Comparison of ENCODE assay signal across 9 cellular contexts in the genomic region with DNA sequence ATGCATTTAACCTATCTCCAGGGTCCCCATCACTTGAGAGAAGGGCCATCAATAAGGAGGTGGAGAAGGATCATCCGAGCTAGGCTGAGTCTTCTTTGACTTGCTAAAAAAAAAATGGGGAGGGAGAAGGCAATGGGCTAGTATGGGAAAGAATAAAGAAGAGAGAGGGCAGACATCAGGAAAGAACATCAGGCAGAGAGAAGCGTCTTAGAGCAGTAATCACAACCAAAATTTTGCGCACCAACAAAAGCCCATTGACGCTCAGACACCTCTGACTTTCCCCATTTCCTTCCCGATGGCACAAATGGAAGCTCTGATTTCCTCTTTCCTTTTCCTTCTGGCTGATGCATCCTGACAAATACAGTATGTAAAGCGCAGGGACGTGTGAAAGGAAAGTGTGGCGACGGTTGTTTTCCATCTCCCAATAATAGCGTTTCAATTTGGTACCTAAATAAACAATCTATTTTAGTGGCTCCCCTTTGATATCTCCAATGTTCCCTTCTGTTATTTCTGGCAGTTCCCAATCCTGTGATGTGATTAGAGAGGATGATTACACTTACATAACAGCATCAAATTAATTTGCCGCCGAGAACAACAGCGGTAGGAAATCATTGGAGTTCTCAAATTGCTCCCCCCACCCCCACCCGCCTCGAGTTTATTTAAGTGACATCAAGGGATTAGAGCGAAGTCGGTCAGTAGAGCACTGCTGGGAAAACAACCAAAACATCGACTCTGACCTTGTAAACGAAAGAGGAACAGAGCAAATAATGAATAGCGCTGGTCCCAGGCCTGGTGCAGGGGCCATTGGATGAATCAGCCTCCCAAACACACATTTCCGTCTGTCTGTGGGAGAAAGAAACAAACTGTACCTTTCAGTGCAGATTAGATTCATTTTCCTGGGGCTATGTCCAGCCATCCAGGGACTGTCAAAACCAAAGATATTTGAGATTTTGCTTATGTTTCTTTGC.
DNase-seq lines count a peak whose midpoint lies in the region; ATAC-seq, FAIRE-seq and TF ChIP-seq lines count a peak whose summit lies in the region.
"Had no signal": no experiment of that assay in that cellular context is flagged by ENCODE, and none has a peak within 500 bp of the region (broad histone marks: within the 10 kb centered on the region; RNA-seq: fewer than 3 reads in every experiment).

No MANE protein-coding gene starts in this region.

- peaks cover 21% of the 10 kb centered on the region for H3K27me3 Mint-ChIP-seq in type B pancreatic cell
- H3K27me3 Mint-ChIP-seq: B cell had no signal

- peaks cover 6% of the 10 kb centered on the region for H3K9me3 Mint-ChIP-seq in type B pancreatic cell

- intact Hi-C loops in Right ventricle myocardium inferior (cut with DNase I): loop anchor here (5.0 kb wide), 1 partner anchor 160 kb away; no protein-coding TSS in a partner anchor
- intact Hi-C loops in cardiac septum (cut with DNase I): loop anchor here (10.0 kb wide), 1 partner anchor 293 kb away; no protein-coding TSS in a partner anchor

- H3K4me1 Mint-ChIP-seq in type B pancreatic cell (ENCODE audit: unreplicated experiment): peaks cover 13% of the 10 kb centered on the region
- H3K4me1 Mint-ChIP-seq: B cell had no signal

- no peak overlapping the region for H3K4me3 Mint-ChIP-seq in type B pancreatic cell
- H3K4me3 Mint-ChIP-seq: B cell had no signal

- no peaks in the 10 kb centered on the region for H3K36me3 Mint-ChIP-seq in type B pancreatic cell

- DNase-seq in Right ventricle myocardium inferior (ENCODE audit: missing footprints): peak; percentile 73
- DNase-seq in cardiac septum (ENCODE audit: low spot score): no peak
- DNase-seq in myocyte (ENCODE audit: low read depth): peak; percentile 38
- DNase-seq in LoVo (ENCODE audit: low spot score): no peak
- DNase-seq in type B pancreatic cell (ENCODE audit: extremely low spot score, unreplicated experiment): no peak
- no peak for DNase-seq in GM03348 (ENCODE audit: low spot score)
- DNase-seq in DMS79 treated with DMSO at 0.1 percent for 48 hours (lab: John Stamatoyannopoulos, UW): no peak

- no peak overlapping the region for H3K27ac Mint-ChIP-seq in type B pancreatic cell
- H3K27ac Mint-ChIP-seq: B cell had no signal

- TF ChIP-seq CTCF in type B pancreatic cell (conservative IDR thresholded peaks at IDR 0.05): no peak

- FAIRE-seq in endometrium (lab: Jason Lieb, UNC): peak; percentile 31

- ATAC-seq in Right ventricle myocardium inferior: peak; percentile 90

Comparison
In these comparisons a context has a peak if more than half of its experiments do, and no peak if none do; other contexts are left out.
1. DNase-seq: peak in Right ventricle myocardium inferior (single experiment) and myocyte (single experiment); none in cardiac septum (single experiment), LoVo (single experiment), type B pancreatic cell (single experiment), GM03348 (single experiment) and DMS79 treated with DMSO at 0.1 percent for 48 hours (single experiment).